In the genomic region with DNA sequence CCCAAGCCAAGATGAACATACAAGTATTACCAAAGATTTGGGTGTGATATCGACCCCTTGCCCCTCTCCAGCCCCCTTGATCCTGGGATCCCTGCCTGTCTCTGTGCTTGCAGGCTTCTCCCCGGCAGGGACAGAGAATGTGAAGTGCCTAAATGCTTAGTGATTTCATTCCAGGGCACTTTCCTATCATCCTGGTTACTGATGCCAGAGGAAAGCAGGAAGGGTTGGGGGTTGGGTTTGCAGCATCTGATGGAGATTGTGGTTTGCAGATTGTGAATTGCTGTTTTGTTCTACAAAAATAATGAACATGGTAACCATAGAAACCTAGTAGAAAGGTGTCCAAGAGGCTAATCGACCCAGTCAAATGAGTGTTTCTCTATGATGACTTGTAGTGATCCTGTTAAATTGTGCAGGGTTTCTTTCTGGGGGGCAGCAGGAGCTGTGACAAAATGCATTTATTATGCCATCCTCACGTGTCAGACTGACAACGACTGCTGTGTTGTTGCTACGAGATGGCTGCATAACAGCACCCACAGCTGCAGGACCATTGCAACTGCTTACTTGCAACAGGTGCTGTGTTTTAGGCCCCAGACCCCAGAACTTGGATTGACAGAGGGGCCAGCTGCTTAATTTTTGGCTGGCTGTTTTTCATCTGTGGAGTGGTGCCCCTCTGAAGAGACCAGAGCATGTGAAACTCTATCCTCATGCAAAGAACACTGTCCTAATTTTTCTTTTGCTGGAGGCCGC, we compare ENCODE assay signal across 14 cellular contexts.
DNase-seq lines count a peak whose midpoint lies in the region; ATAC-seq, FAIRE-seq and TF ChIP-seq lines count a peak whose summit lies in the region.
"Had no signal": no experiment of that assay in that cellular context is flagged by ENCODE, and none has a peak within 500 bp of the region (broad histone marks: within the 10 kb centered on the region; RNA-seq: fewer than 3 reads in every experiment).

No MANE protein-coding gene starts in this region.

- no peak overlapping the region for H3K4me2 ChIP-seq in K562 (ENCODE audit: insufficient read depth, low read length)
- H3K4me2 ChIP-seq: KMS-11, smooth muscle cell had no signal

- TF ChIP-seq EP300 in K562 (IDR thresholded peaks at IDR 0.05; ENCODE audit: low read length), result no peak

- POLR2A ChIA-PET in K562 (lab: Yijun Ruan, JAX), result interaction anchor here (1.0 kb wide), 1 partner anchor 45 kb away, joined by 3 read pairs; no protein-coding TSS in a partner anchor

- H3K27ac ChIP-seq in K562 (ENCODE audit: extremely low read depth, low read depth, low read length), result no peak overlapping the region
- peak overlapping the region; percentile 24 for H3K27ac ChIP-seq in vagina
- H3K27ac ChIP-seq: epithelial cell of prostate, KMS-11 had no signal

- in situ Hi-C loops in K562 (cut with MboI), result no loop called here

- H3K36me3 ChIP-seq in K562 (ENCODE audit: control insufficient read depth, insufficient read depth, low read length) (no peaks in the 10 kb centered on the region), vagina (no peaks in the 10 kb centered on the region)

- no peak overlapping the region for H2AFZ ChIP-seq in K562 (ENCODE audit: low read depth, low read length)

- no peak for TF ChIP-seq POLR2A in K562 (conservative IDR thresholded peaks at IDR 0.05)
- no peak for TF ChIP-seq POLR2A in vagina (IDR thresholded peaks at IDR 0.05)

- H3K4me1 ChIP-seq in K562 (replicated peaks in 1 of 2; ENCODE audit: control insufficient read depth in 2 of 2, insufficient read depth in 2 of 2, low read length in 2 of 2) (no peaks in the 10 kb centered on the region), vagina (peaks cover 63% of the 10 kb centered on the region)

- TF ChIP-seq CTCF in K562 (IDR thresholded peaks at IDR 0.05 in 2 of 3, conservative IDR thresholded peaks at IDR 0.05 in 1 of 3; ENCODE audit: insufficient read depth in 2 of 3, low read depth in 1 of 3, low read length in 3 of 3), result no peak
- TF ChIP-seq CTCF in vagina (IDR thresholded peaks at IDR 0.05), result no peak

- no TSS peak for BruUV-seq in K562 (replicated peaks; lab: Mats Ljungman, UMichigan)

- no peaks in the 10 kb centered on the region for H3K9me1 ChIP-seq in K562 (ENCODE audit: control insufficient read depth, insufficient read depth, low read length)

- CTCF ChIA-PET in K562 (lab: Yijun Ruan, JAX; ENCODE audit: low intra/inter-chr PET ratio), result no interaction called here

- TF ChIP-seq RAD21 in K562 (CRISPR knock-in tag; conservative IDR thresholded peaks at IDR 0.05 in 1 of 2, IDR thresholded peaks at IDR 0.05 in 1 of 2), result no peak

- no peaks in the 10 kb centered on the region; a peak in 1 of 5 replicates for H3K27me3 ChIP-seq in K562 (ENCODE audit: control insufficient read depth in 2 of 2, insufficient read depth in 2 of 2, low read length in 2 of 2)
- H3K27me3 ChIP-seq in vagina, result no peaks in the 10 kb centered on the region
- H3K27me3 ChIP-seq: body of pancreas had no signal

- H3K9ac ChIP-seq in K562 (ENCODE audit: insufficient read depth in 1 of 2, low read depth in 2 of 2, low read length in 2 of 2), result no peak overlapping the region
- H3K9ac ChIP-seq: KMS-11 had no signal

- H3K4me3 ChIP-seq in K562, result no peak overlapping the region
- no peak overlapping the region for H3K4me3 ChIP-seq in vagina
- H3K4me3 ChIP-seq: body of pancreas, mucosa of descending colon, smooth muscle cell had no signal

- H3K79me2 ChIP-seq in K562 (ENCODE audit: control insufficient read depth, insufficient read depth, low read length), result no peaks in the 10 kb centered on the region

- no peak for FAIRE-seq in K562 (lab: Jason Lieb, UNC)

- H4K20me1 ChIP-seq in K562 (replicated peaks; ENCODE audit: control insufficient read depth, insufficient read depth, low read length), result no peaks in the 10 kb centered on the region

- DNase-seq in Right ventricle myocardium superior (no peak), cardiac septum (ENCODE audit: low spot score) (no peak), K562 (ENCODE audit: extremely low read depth in 1 of 4, low spot score in 3 of 4) (no peak), myocyte (ENCODE audit: low read depth) (peak; percentile 97), vagina (ENCODE audit: extremely low spot score in 2 of 2) (no peak)
- DNase-seq: activated CD4-positive, alpha-beta T cell treated with anti-CD3 and anti-CD28 coated beads for 36 hours; mucosa of descending colon had no signal

- peak; percentile 60 for ATAC-seq in Right ventricle myocardium superior (ENCODE audit: poor library complexity)
- no peak for ATAC-seq in K562
- ATAC-seq in HG03280 (IDR thresholded peaks at IDR 0.05; ENCODE audit: unreplicated experiment), result no peak
- ATAC-seq in GM18498 (IDR thresholded peaks at IDR 0.05; ENCODE audit: unreplicated experiment), result no peak
- no peak for ATAC-seq in GM19328 (IDR thresholded peaks at IDR 0.05; ENCODE audit: unreplicated experiment)
- ATAC-seq: activated CD4-positive, alpha-beta T cell treated with anti-CD3 and anti-CD28 coated beads for 36 hours; body of pancreas; mucosa of descending colon had no signal

- 0% methylated on average over 6 of the region's 7 CpGs for WGBS in K562 (ENCODE audit: insufficient coverage, low coverage, missing lambda C conversion rate)

- intact Hi-C loops in Right ventricle myocardium superior (cut with DNase I), result loop anchor here (5.0 to 10.0 kb wide), 2 partner anchors 70 to 92 kb away; no protein-coding TSS in a partner anchor
- intact Hi-C loops in cardiac septum (cut with DNase I), result loop anchor here (5.0 kb wide), 1 partner anchor 130 kb away; no protein-coding TSS in a partner anchor
- intact Hi-C loops in K562 (cut with micrococcal nuclease), result no loop called here
- intact Hi-C loops in vagina (cut with DNase I), result loop anchor here (10.0 kb wide), 1 partner anchor 398 kb away; the partner anchor contains the start of gene GADD45G

- H3K9me3 ChIP-seq in K562 (replicated peaks; ENCODE audit: control insufficient read depth, insufficient read depth, low read depth, low read length) (no peaks in the 10 kb centered on the region), vagina (no peaks in the 10 kb centered on the region)
- H3K9me3 ChIP-seq: body of pancreas, mucosa of descending colon had no signal

TF ChIP-seq in K562, 482 proteins besides CTCF, POLR2A, EP300 and RAD21:
- TF ChIP-seq RFX1 (IDR thresholded peaks at IDR 0.05), result peak; percentile 9; the same call in 1 of the 2 replicates
- TF ChIP-seq SPI1 (IDR thresholded peaks at IDR 0.05; ENCODE audit: borderline replicate concordance, low read depth, low read length), result no peak
